Comparison of ENCODE assay signal across 32 cellular contexts in genomic region chr3:18474202-18474601, GRCh38.
"Had no signal": no experiment of that assay in that cellular context is flagged by ENCODE, and none has a peak within 500 bp of the region (broad histone marks: within the 10 kb centered on the region; RNA-seq: fewer than 3 reads in every experiment).

No MANE protein-coding gene starts in this region.

- ATAC-seq: esophagus mucosa; foreskin keratinocyte; gastroesophageal sphincter; heart left ventricle; left lobe of liver; mucosa of descending colon; natural killer cell treated with Interleukin-12 subunit alpha and Interleukin-12 subunit beta and Interleukin-15 and Interleukin-18, amount 100 ng/mL, for 72 hours; right lobe of liver had no signal

- H3K79me2 ChIP-seq: hepatocyte, parathyroid adenoma had no signal

- H3K9me3 Mint-ChIP-seq: endodermal cell; natural killer cell treated with Interleukin-12 subunit alpha and Interleukin-12 subunit beta and Interleukin-15 and Interleukin-18, amount 100 ng/mL, for 72 hours; neural crest cell had no signal

- H3K36me3 Mint-ChIP-seq: memory B cell had no signal

- H3K27me3 ChIP-seq: foreskin keratinocyte, gastroesophageal sphincter, heart left ventricle, hepatocyte, neutrophil, right lobe of liver, stomach, testis, tibial artery, upper lobe of left lung had no signal

- H3K36me3 ChIP-seq: gastroesophageal sphincter, heart left ventricle, neutrophil, right lobe of liver, stomach, tibial artery, upper lobe of left lung had no signal

- H3K4me1 Mint-ChIP-seq: memory B cell, naive B cell, neural crest cell had no signal

- H3K4me2 ChIP-seq: hepatocyte, smooth muscle cell had no signal

- H3K9me3 ChIP-seq: gastroesophageal sphincter, heart left ventricle, mucosa of descending colon, neutrophil, right lobe of liver, stomach, testis, tibial artery, upper lobe of left lung had no signal

- H2AFZ ChIP-seq: hepatocyte, parathyroid adenoma had no signal

- H3K27ac Mint-ChIP-seq: endodermal cell, memory B cell, progenitor cell of endocrine pancreas had no signal

- H3K4me3 ChIP-seq: gastroesophageal sphincter, heart left ventricle, hepatocyte, lung, mucosa of descending colon, right lobe of liver, smooth muscle cell, stomach, testis, tibial artery, upper lobe of left lung had no signal

- H3K4me3 Mint-ChIP-seq: endodermal cell; memory B cell; mesothelial cell of epicardium; naive B cell; natural killer cell treated with Interleukin-12 subunit alpha and Interleukin-12 subunit beta and Interleukin-15 and Interleukin-18, amount 100 ng/mL, for 72 hours; neural crest cell had no signal

- H3K9ac ChIP-seq: parathyroid adenoma had no signal

- H3K27ac ChIP-seq: epithelial cell of prostate, foreskin keratinocyte, gastroesophageal sphincter, heart left ventricle, hepatocyte, neutrophil, parathyroid adenoma, right lobe of liver, stomach, testis, tibial artery, upper lobe of left lung had no signal

- H3K4me1 ChIP-seq: foreskin keratinocyte, gastroesophageal sphincter, heart left ventricle, parathyroid adenoma, right lobe of liver, stomach, testis, tibial artery, upper lobe of left lung had no signal

- H3K27me3 Mint-ChIP-seq: naive B cell; natural killer cell treated with Interleukin-12 subunit alpha and Interleukin-12 subunit beta and Interleukin-15 and Interleukin-18, amount 100 ng/mL, for 72 hours; progenitor cell of endocrine pancreas had no signal

- DNase-seq: cortex of kidney; effector CD4-positive, alpha-beta T cell; endodermal cell; foreskin keratinocyte; heart left ventricle; kidney; mucosa of descending colon; naive B cell; right lobe of liver; stimulated activated CD4-positive, alpha-beta T cell treated with anti-CD3 and anti-CD28 coated beads, Interleukin-12 subunit alpha, Interleukin-12 subunit beta, amount 100 ng/mL, for 4 hours; stimulated activated CD4-positive, alpha-beta T cell treated with anti-CD3 and anti-CD28 coated beads, Interleukin-1b, Interleukin-23, amount 100 ng/mL, for 48 hours; stimulated activated CD4-positive, alpha-beta T cell treated with anti-CD3 and anti-CD28 coated beads, Interleukin-4, amount 100 ng/mL, for 1 hour; stimulated activated CD8-positive, alpha-beta memory T cell treated with anti-CD3 and anti-CD28 coated beads, Interleukin-4, amount 100 ng/mL, for 48 hours; stimulated activated naive CD4-positive, alpha-beta T cell treated with Interleukin-2 at 50 U/mL for 16 hours; stomach; testis; tibial artery; upper lobe of left lung had no signal
